Comparison of ENCODE assay signal across 11 cellular contexts in the genomic region with DNA sequence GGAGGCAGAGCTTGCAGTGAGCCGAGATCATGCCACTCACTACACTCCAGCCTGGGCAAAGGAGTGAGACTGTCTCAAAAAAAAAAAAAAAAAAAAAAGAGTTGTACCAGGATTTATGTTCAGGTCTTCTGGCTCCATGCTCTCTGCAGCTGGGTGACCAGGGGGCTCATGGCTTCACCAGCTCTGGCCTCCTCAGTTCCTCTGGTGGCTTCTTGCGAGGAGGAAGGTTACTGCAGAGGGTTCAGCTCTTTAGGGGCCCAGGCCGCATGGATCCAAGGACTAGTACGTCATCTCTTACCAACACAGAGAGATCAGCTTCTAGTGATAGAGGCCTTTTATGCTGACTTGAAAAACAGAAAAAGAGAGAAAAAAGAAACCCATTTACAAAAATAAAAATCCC. TPM values are rescaled to one million over a fixed set of nuclear protein-coding genes. Genes with fewer than 3 reads are reported as not detected.
A peak's percentile ranks its signal among the peaks of the same experiment; 100 is the strongest.
DNase-seq lines count a peak whose midpoint lies in the region; ATAC-seq, FAIRE-seq and TF ChIP-seq lines count a peak whose summit lies in the region.
"Had no signal": no experiment of that assay in that cellular context is flagged by ENCODE, and none has a peak within 500 bp of the region (broad histone marks: within the 10 kb centered on the region; RNA-seq: fewer than 3 reads in every experiment).

No MANE protein-coding gene starts in this region.

- peaks cover 1% of the 10 kb centered on the region for H3K36me3 Mint-ChIP-seq in activated naive CD4-positive, alpha-beta T cell treated with anti-CD3 and anti-CD28 coated beads for 36 hours (ENCODE audit: low read depth)
- H3K36me3 Mint-ChIP-seq in T-helper 17 cell (ENCODE audit: low read depth) = peaks cover 2% of the 10 kb centered on the region
- H3K36me3 Mint-ChIP-seq in effector memory CD8-positive, alpha-beta T cell (ENCODE audit: insufficient read depth) = peaks cover 71% of the 10 kb centered on the region

- DNase-seq in activated naive CD4-positive, alpha-beta T cell treated with anti-CD3 and anti-CD28 coated beads for 36 hours = no peak
- no peak for DNase-seq in activated naive CD4-positive, alpha-beta T cell treated with anti-CD3 and anti-CD28 coated beads, Interleukin-2, amount 50 U/mL, for 16 hours
- DNase-seq in T-helper 17 cell (no peak), suprapubic skin (ENCODE audit: low spot score in 2 of 2) (no peak), GM12892 (ENCODE audit: insufficient read length) (no peak), kidney tubule cell (ENCODE audit: low spot score) (no peak)
- no peak for DNase-seq in effector memory CD8-positive, alpha-beta T cell
- DNase-seq: NCI-H1417 had no signal

- TF ChIP-seq EP300 in suprapubic skin (IDR thresholded peaks at IDR 0.05) = no peak

- CTCF ChIA-PET in activated naive CD4-positive, alpha-beta T cell treated with anti-CD3 and anti-CD28 coated beads for 36 hours (lab: Charles Lee) = no interaction called here

- H3K36me3 ChIP-seq in suprapubic skin = peaks cover 70% of the 10 kb centered on the region
- H3K36me3 ChIP-seq: SJSA1 had no signal

- peak overlapping the region; percentile 37 for H3K4me3 ChIP-seq in suprapubic skin
- H3K4me3 ChIP-seq: SJSA1 had no signal

- H3K9me3 ChIP-seq in T-helper 17 cell (ENCODE audit: control insufficient read depth, low read length, poor library complexity, severe bottlenecking) (no peaks in the 10 kb centered on the region), suprapubic skin (no peaks in the 10 kb centered on the region)
- H3K9me3 ChIP-seq: SJSA1 had no signal

- peak overlapping the region; percentile 78 for H3K27ac Mint-ChIP-seq in activated naive CD4-positive, alpha-beta T cell treated with anti-CD3 and anti-CD28 coated beads for 36 hours
- peak overlapping the region; percentile 83 for H3K27ac Mint-ChIP-seq in T-helper 17 cell
- peak overlapping the region in 1 of 2 donors; percentile 96 for H3K27ac Mint-ChIP-seq in effector memory CD8-positive, alpha-beta T cell

- TF ChIP-seq POLR2A in suprapubic skin (IDR thresholded peaks at IDR 0.05) (no peak), GM12892 (IDR thresholded peaks at IDR 0.05; ENCODE audit: low read depth, low read length) (no peak)

- H3K27me3 ChIP-seq in suprapubic skin = no peaks in the 10 kb centered on the region

- H3K4me3 Mint-ChIP-seq in activated naive CD4-positive, alpha-beta T cell treated with anti-CD3 and anti-CD28 coated beads for 36 hours = no peak overlapping the region
- H3K4me3 Mint-ChIP-seq in T-helper 17 cell = peak overlapping the region; percentile 21
- peak overlapping the region; percentile 26 to 78 for H3K4me3 Mint-ChIP-seq in effector memory CD8-positive, alpha-beta T cell

- peaks cover 51% of the 10 kb centered on the region for H3K4me1 Mint-ChIP-seq in activated naive CD4-positive, alpha-beta T cell treated with anti-CD3 and anti-CD28 coated beads for 36 hours (ENCODE audit: low read depth)
- H3K4me1 Mint-ChIP-seq in T-helper 17 cell = peaks cover 44% of the 10 kb centered on the region
- H3K4me1 Mint-ChIP-seq in effector memory CD8-positive, alpha-beta T cell (ENCODE audit: low read depth in 2 of 2) = peaks cover 52 to 60% of the 10 kb centered on the region in 2 donors

- 90% methylated on average over 4 of the region's 4 CpGs for WGBS in suprapubic skin

- H3K27me3 Mint-ChIP-seq in activated naive CD4-positive, alpha-beta T cell treated with anti-CD3 and anti-CD28 coated beads for 36 hours (ENCODE audit: low read depth) = peaks cover 4% of the 10 kb centered on the region
- peaks cover 6% of the 10 kb centered on the region for H3K27me3 Mint-ChIP-seq in T-helper 17 cell
- no peaks in the 10 kb centered on the region for H3K27me3 Mint-ChIP-seq in effector memory CD8-positive, alpha-beta T cell

- FAIRE-seq in GM12892 (lab: Jason Lieb, UNC) = no peak

- H3K9me3 Mint-ChIP-seq in activated naive CD4-positive, alpha-beta T cell treated with anti-CD3 and anti-CD28 coated beads for 36 hours = no peaks in the 10 kb centered on the region
- H3K9me3 Mint-ChIP-seq in effector memory CD8-positive, alpha-beta T cell = no peaks in the 10 kb centered on the region

- H3K27ac ChIP-seq in suprapubic skin = no peak overlapping the region
- H3K27ac ChIP-seq: parathyroid adenoma, SJSA1 had no signal

- ATAC-seq in T-helper 17 cell (peak; percentile 37), HG02884 (IDR thresholded peaks at IDR 0.05; ENCODE audit: unreplicated experiment) (no peak)
- no peak for ATAC-seq in effector memory CD8-positive, alpha-beta T cell (replicated peaks)

- intact Hi-C loops in activated naive CD4-positive, alpha-beta T cell treated with anti-CD3 and anti-CD28 coated beads for 36 hours (cut with micrococcal nuclease) = loop anchor here (1.0 to 2.0 kb wide), 2 partner anchors 13 to 88 kb away; no protein-coding TSS in a partner anchor

- no peak for TF ChIP-seq CTCF in suprapubic skin (IDR thresholded peaks at IDR 0.05)

- H3K4me1 ChIP-seq in suprapubic skin = peaks cover 74% of the 10 kb centered on the region
- H3K4me1 ChIP-seq: SJSA1 had no signal

RNA-seq across cellular contexts. Expression of gene ZBTB16, which starts 13.5 kb away (rescaled TPM):
- total RNA-seq in activated naive CD4-positive, alpha-beta T cell treated with anti-CD3 and anti-CD28 coated beads for 36 hours = 1 to 10 TPM; 1.5 to 2.3 TPM
- 10 to 100 TPM; 17.2 to 20.7 TPM for total RNA-seq in T-helper 17 cell
- 100 to 1,000 TPM; 142 to 474 (median 232) TPM for total RNA-seq in suprapubic skin
- polyA plus RNA-seq in GM12892 (2012; ENCODE audit: missing spikeins) = not detected
- total RNA-seq: SJSA1 had no signal

Comparison
In these comparisons a context has a peak if more than half of its experiments do, and no peak if none do; other contexts are left out.
1. RNA of gene ZBTB16, which starts 13.5 kb away (total RNA-seq): 142 to 474 TPM in suprapubic skin; 17.2 to 20.7 TPM in T-helper 17 cell and 1.5 to 2.3 TPM in activated naive CD4-positive, alpha-beta T cell treated with anti-CD3 and anti-CD28 coated beads for 36 hours; every median in the first group is over 4 times any median in the second.